In genomic region chr5:10400834-10401233, GRCh38 we compare ENCODE assay signal across 1 cellular context.
A peak's percentile ranks its signal among the peaks of the same experiment; 100 is the strongest.
TF ChIP-seq lines count a peak whose summit lies in the region.

No MANE protein-coding gene starts in this region.

TF ChIP-seq in GM12878, 131 proteins besides CTCF, POLR2A, EP300 and RAD21:
- peak; percentile 70; the same call in 1 of the 2 replicates for TF ChIP-seq TCF12 (IDR thresholded peaks at IDR 0.05; ENCODE audit: low read depth, low read length)
- TF ChIP-seq MTA3 (IDR thresholded peaks at IDR 0.05; ENCODE audit: borderline replicate concordance, low read length) = no peak
- TF ChIP-seq USF2 (IDR thresholded peaks at IDR 0.05; ENCODE audit: borderline replicate concordance, low read depth, low read length) = no peak
- TF ChIP-seq GATAD2B (conservative IDR thresholded peaks at IDR 0.05; ENCODE audit: low read depth) = 0 out of 2 replicates have a peak, but pooled peaks have one; percentile 43
- TF ChIP-seq, protein P1, sequence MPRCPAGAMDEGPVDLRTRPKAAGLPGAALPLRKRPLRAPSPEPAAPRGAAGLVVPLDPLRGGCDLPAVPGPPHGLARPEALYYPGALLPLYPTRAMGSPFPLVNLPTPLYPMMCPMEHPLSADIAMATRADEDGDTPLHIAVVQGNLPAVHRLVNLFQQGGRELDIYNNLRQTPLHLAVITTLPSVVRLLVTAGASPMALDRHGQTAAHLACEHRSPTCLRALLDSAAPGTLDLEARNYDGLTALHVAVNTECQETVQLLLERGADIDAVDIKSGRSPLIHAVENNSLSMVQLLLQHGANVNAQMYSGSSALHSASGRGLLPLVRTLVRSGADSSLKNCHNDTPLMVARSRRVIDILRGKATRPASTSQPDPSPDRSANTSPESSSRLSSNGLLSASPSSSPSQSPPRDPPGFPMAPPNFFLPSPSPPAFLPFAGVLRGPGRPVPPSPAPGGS (IDR thresholded peaks at IDR 0.05; ENCODE audit: borderline replicate concordance, insufficient read depth, low read depth, low read length, poor library complexity, severe bottlenecking) = peak; percentile 91
- TF ChIP-seq, protein P2, sequence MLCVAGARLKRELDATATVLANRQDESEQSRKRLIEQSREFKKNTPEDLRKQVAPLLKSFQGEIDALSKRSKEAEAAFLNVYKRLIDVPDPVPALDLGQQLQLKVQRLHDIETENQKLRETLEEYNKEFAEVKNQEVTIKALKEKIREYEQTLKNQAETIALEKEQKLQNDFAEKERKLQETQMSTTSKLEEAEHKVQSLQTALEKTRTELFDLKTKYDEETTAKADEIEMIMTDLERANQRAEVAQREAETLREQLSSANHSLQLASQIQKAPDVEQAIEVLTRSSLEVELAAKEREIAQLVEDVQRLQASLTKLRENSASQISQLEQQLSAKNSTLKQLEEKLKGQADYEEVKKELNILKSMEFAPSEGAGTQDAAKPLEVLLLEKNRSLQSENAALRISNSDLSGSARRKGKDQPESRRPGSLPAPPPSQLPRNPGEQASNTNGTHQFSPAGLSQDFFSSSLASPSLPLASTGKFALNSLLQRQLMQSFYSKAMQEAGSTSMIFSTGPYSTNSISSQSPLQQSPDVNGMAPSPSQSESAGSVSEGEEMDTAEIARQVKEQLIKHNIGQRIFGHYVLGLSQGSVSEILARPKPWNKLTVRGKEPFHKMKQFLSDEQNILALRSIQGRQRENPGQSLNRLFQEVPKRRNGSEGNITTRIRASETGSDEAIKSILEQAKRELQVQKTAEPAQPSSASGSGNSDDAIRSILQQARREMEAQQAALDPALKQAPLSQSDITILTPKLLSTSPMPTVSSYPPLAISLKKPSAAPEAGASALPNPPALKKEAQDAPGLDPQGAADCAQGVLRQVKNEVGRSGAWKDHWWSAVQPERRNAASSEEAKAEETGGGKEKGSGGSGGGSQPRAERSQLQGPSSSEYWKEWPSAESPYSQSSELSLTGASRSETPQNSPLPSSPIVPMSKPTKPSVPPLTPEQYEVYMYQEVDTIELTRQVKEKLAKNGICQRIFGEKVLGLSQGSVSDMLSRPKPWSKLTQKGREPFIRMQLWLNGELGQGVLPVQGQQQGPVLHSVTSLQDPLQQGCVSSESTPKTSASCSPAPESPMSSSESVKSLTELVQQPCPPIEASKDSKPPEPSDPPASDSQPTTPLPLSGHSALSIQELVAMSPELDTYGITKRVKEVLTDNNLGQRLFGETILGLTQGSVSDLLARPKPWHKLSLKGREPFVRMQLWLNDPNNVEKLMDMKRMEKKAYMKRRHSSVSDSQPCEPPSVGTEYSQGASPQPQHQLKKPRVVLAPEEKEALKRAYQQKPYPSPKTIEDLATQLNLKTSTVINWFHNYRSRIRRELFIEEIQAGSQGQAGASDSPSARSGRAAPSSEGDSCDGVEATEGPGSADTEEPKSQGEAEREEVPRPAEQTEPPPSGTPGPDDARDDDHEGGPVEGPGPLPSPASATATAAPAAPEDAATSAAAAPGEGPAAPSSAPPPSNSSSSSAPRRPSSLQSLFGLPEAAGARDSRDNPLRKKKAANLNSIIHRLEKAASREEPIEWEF (IDR thresholded peaks at IDR 0.05; ENCODE audit: insufficient replicate concordance, low read depth, low read length) = peak; percentile 88
- TF ChIP-seq CBFB (IDR thresholded peaks at IDR 0.05; ENCODE audit: low read depth) = no peak
- 0 out of 2 replicates have a peak, but pooled peaks have one; percentile 37 for TF ChIP-seq ATF2 (IDR thresholded peaks at IDR 0.05; ENCODE audit: low read length)
- TF ChIP-seq IRF4 (IDR thresholded peaks at IDR 0.05; ENCODE audit: low read depth, low read length) = no peak
